In the genomic region with DNA sequence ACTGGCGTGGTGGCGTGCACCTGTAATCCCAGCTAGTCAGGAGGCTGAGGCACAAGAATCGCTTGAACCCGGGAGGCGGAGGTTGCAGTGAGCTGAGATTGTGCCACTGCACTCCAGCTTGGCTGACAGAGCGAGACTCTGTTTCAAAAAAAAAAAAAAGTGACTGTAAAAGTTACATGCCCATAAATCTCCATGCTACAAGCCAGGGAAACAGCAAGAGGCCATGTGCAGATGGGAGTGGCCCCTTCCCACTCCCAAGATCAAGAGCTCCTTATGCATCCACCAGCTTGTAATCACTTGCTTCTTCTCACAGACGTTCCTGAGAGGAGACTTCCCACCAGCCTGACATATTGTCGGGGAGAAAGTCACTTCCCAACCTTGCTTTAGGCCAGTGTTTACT, we compare ENCODE assay signal across 15 cellular contexts.
"Had no signal": no experiment of that assay in that cellular context is flagged by ENCODE, and none has a peak within 500 bp of the region (broad histone marks: within the 10 kb centered on the region; RNA-seq: fewer than 3 reads in every experiment).

No MANE protein-coding gene starts in this region.

- H3K9me3 ChIP-seq: thyroid gland had no signal

- H3K27ac ChIP-seq: thyroid gland had no signal

- H3K4me3 ChIP-seq: thyroid gland had no signal

- H3K27me3 Mint-ChIP-seq: activated CD4-positive, alpha-beta T cell treated with anti-CD3 and anti-CD28 coated beads for 36 hours had no signal

- H3K4me1 Mint-ChIP-seq: mesothelial cell of epicardium had no signal

- DNase-seq: activated CD4-positive, alpha-beta T cell treated with anti-CD3 and anti-CD28 coated beads for 36 hours; activated CD4-positive, alpha-beta T cell treated with anti-CD3 and anti-CD28 coated beads, Interleukin-2, amount 50 U/mL, for 48 hours; activated naive CD4-positive, alpha-beta T cell treated with anti-CD3 and anti-CD28 coated beads for 36 hours; activated naive CD8-positive, alpha-beta T cell treated with anti-CD3 and anti-CD28 coated beads, Interleukin-2, amount 50 U/mL, for 24 hours; aorta; cortex of kidney; stimulated activated CD4-positive, alpha-beta T cell treated with anti-CD3 and anti-CD28 coated beads, Interleukin-12 subunit alpha, Interleukin-12 subunit beta, amount 100 ng/mL, for 4 hours; stimulated activated CD4-positive, alpha-beta T cell treated with anti-CD3 and anti-CD28 coated beads, Interleukin-1b, Interleukin-23, amount 100 ng/mL, for 48 hours; stimulated activated CD8-positive, alpha-beta memory T cell treated with anti-CD3 and anti-CD28 coated beads, Interleukin-4, amount 100 ng/mL, for 48 hours; stimulated activated naive CD4-positive, alpha-beta T cell; thyroid gland had no signal

- H3K27ac Mint-ChIP-seq: activated CD4-positive, alpha-beta T cell treated with anti-CD3 and anti-CD28 coated beads for 36 hours; activated naive CD4-positive, alpha-beta T cell treated with anti-CD3 and anti-CD28 coated beads for 36 hours; activated naive CD8-positive, alpha-beta T cell treated with anti-CD3 and anti-CD28 coated beads, Interleukin-2, amount 50 U/mL, for 24 hours; mesothelial cell of epicardium; progenitor cell of endocrine pancreas; T-helper 2 cell treated with Interferon-gamma antibody and Interleukin-4, amounts not matched to agents 5 μg/mL and 100 μg/mL, for 36 hours; WTC11 had no signal

- H3K4me1 ChIP-seq: thyroid gland had no signal

- H3K27me3 ChIP-seq: thyroid gland had no signal

- H3K4me3 Mint-ChIP-seq: activated CD4-positive, alpha-beta T cell treated with anti-CD3 and anti-CD28 coated beads for 36 hours; activated naive CD4-positive, alpha-beta T cell treated with anti-CD3 and anti-CD28 coated beads for 36 hours; activated naive CD8-positive, alpha-beta T cell treated with anti-CD3 and anti-CD28 coated beads, Interleukin-2, amount 50 U/mL, for 24 hours; mesothelial cell of epicardium; T-helper 2 cell treated with Interferon-gamma antibody and Interleukin-4, amounts not matched to agents 5 μg/mL and 100 μg/mL, for 36 hours; WTC11 had no signal

- H3K36me3 ChIP-seq: thyroid gland had no signal

- H3K9me3 Mint-ChIP-seq: activated naive CD4-positive, alpha-beta T cell treated with anti-CD3 and anti-CD28 coated beads for 36 hours; activated naive CD8-positive, alpha-beta T cell treated with anti-CD3 and anti-CD28 coated beads, Interleukin-2, amount 50 U/mL, for 24 hours; mesothelial cell of epicardium; T-helper 2 cell treated with Interferon-gamma antibody and Interleukin-4, amounts not matched to agents 5 μg/mL and 100 μg/mL, for 36 hours; WTC11 had no signal

- H3K36me3 Mint-ChIP-seq: mesothelial cell of epicardium, WTC11 had no signal
